12 cellular contexts compared by ENCODE assay signal in genomic region chr6:32976334-32977069, GRCh38. TPM values are rescaled to one million over a fixed set of nuclear protein-coding genes. Genes with fewer than 3 reads are reported as not detected.
DNase-seq lines count a peak whose midpoint lies in the region; ATAC-seq and TF ChIP-seq lines count a peak whose summit lies in the region.
"Had no signal": no experiment of that assay in that cellular context is flagged by ENCODE, and none has a peak within 500 bp of the region (broad histone marks: within the 10 kb centered on the region; RNA-seq: fewer than 3 reads in every experiment).

No MANE protein-coding gene starts in this region.

- H3K27ac Mint-ChIP-seq in activated naive CD8-positive, alpha-beta T cell treated with anti-CD3 and anti-CD28 coated beads for 36 hours: peak overlapping the region; percentile 51
- H3K27ac Mint-ChIP-seq in memory B cell: peak overlapping the region; percentile 99

- peak overlapping the region; percentile 92 for H3K4me3 ChIP-seq in AG04449 (ENCODE audit: low read depth, low read length)
- H3K4me3 ChIP-seq in GM23248: peak overlapping the region; percentile 92

- POLR2A ChIA-PET in AG04449 (lab: Yijun Ruan, JAX): interaction anchor here (1.0 to 6.3 kb wide), 2 partner anchors 7 to 9 kb away, joined by 3 to 104 read pairs; no protein-coding TSS in a partner anchor

- peaks cover 95% of the 10 kb centered on the region for H3K79me2 ChIP-seq in GM23248 (ENCODE audit: insufficient read depth)

- ATAC-seq in memory B cell (ENCODE audit: low read depth): no peak
- ATAC-seq: HCT116 had no signal

- peaks cover 94% of the 10 kb centered on the region for H3K36me3 Mint-ChIP-seq in activated naive CD8-positive, alpha-beta T cell treated with anti-CD3 and anti-CD28 coated beads for 36 hours
- peaks cover 60% of the 10 kb centered on the region for H3K36me3 Mint-ChIP-seq in memory B cell

- H3K4me3 Mint-ChIP-seq in activated naive CD8-positive, alpha-beta T cell treated with anti-CD3 and anti-CD28 coated beads for 36 hours: peak overlapping the region; percentile 94
- H3K4me3 Mint-ChIP-seq in memory B cell: peak overlapping the region; percentile 1

- H3K9me2 ChIP-seq in GM23248 (ENCODE audit: insufficient read depth): no peaks in the 10 kb centered on the region

- H3K27me3 Mint-ChIP-seq in activated naive CD8-positive, alpha-beta T cell treated with anti-CD3 and anti-CD28 coated beads for 36 hours: no peaks in the 10 kb centered on the region
- H3K27me3 Mint-ChIP-seq in memory B cell: no peaks in the 10 kb centered on the region

- H2AFZ ChIP-seq in GM23248: no peak overlapping the region

- 84 to 90% methylated on average over 7 of the region's 7 CpGs for WGBS in GM23248 (ENCODE audit: low coverage in 1 of 2, low lambda C conversion rate in 2 of 2, missing lambda C conversion rate in 2 of 2), 2 experiments

- peaks cover 10% of the 10 kb centered on the region for H3K4me1 ChIP-seq in GM23248 (ENCODE audit: insufficient read depth)

- H3K4me1 Mint-ChIP-seq in activated naive CD8-positive, alpha-beta T cell treated with anti-CD3 and anti-CD28 coated beads for 36 hours: peaks cover 40% of the 10 kb centered on the region
- H3K4me1 Mint-ChIP-seq in memory B cell: peaks cover 42% of the 10 kb centered on the region

- intact Hi-C loops in head of caudate nucleus (cut with DNase I): loop anchor here (10.0 kb wide), 1 partner anchor 228 kb away; the partner anchor contains the start of genes HSD17B8, RING1, RXRB and SLC39A7

- peak overlapping the region; percentile 24 for H3K4me2 ChIP-seq in GM23248 (ENCODE audit: unreplicated experiment)

- H3F3A ChIP-seq in GM23248 (ENCODE audit: insufficient read depth): peaks cover 89% of the 10 kb centered on the region

- no peak for TF ChIP-seq CTCF in AG04449 (IDR thresholded peaks at IDR 0.05; ENCODE audit: insufficient read depth, low read length, missing control alignments)

- no peaks in the 10 kb centered on the region for H3K9me3 Mint-ChIP-seq in activated naive CD8-positive, alpha-beta T cell treated with anti-CD3 and anti-CD28 coated beads for 36 hours
- no peaks in the 10 kb centered on the region for H3K9me3 Mint-ChIP-seq in memory B cell

- peaks cover 90% of the 10 kb centered on the region for H3K36me3 ChIP-seq in GM23248 (ENCODE audit: low read depth)

- no peaks in the 10 kb centered on the region for H3K9me3 ChIP-seq in GM23248 (ENCODE audit: low read depth)

- CTCF ChIA-PET in AG04449 (lab: Yijun Ruan, JAX): interaction anchor here (1.0 to 13.0 kb wide), 6 partner anchors 9 to 91 kb away, joined by 3 to 142 read pairs (median 12); partner anchors contain the start of gene HLA-DMA

- H3K9ac ChIP-seq in GM23248: peak overlapping the region; percentile 92; the same call in 1 of the 2 replicates

- DNase-seq in AG04449 (ENCODE audit: low read depth, low spot score): no peak
- DNase-seq in GM23248: no peak
- DNase-seq in activated naive CD8-positive, alpha-beta T cell treated with anti-CD3 and anti-CD28 coated beads for 36 hours: no peak
- DNase-seq in memory B cell (ENCODE audit: low spot score in 2 of 2): no peak
- no peak for DNase-seq in NCI-H82 treated with DMSO at 0.1 percent for 48 hours (lab: John Stamatoyannopoulos, UW; ENCODE audit: unreplicated experiment)
- DNase-seq in effector CD4-positive, alpha-beta T cell: no peak
- DNase-seq in head of caudate nucleus: no peak
- no peak for DNase-seq in stimulated activated CD4-positive, alpha-beta T cell treated with anti-CD3 and anti-CD28 coated beads, Interleukin-1b, Interleukin-23, amount 100 ng/mL, for 48 hours
- DNase-seq: NCI-H2081 treated with DMSO at 0.1 percent for 48 hours, SHP77 treated with DMSO at 0.1 percent for 48 hours had no signal

- H3K27ac ChIP-seq in GM23248: no peak overlapping the region

- H4K20me1 ChIP-seq in GM23248 (ENCODE audit: insufficient read depth): peaks cover 54% of the 10 kb centered on the region

- in situ Hi-C loops in GM23248 (cut with MboI): no loop called here

- no peaks in the 10 kb centered on the region for H3K27me3 ChIP-seq in GM23248 (replicated peaks; ENCODE audit: insufficient read depth)

RNA-seq across cellular contexts. Expression of gene BRD2, which starts 8.1 kb away (rescaled TPM):
- 85.4 and 95.7 TPM in 2 replicates for total RNA-seq in GM23248 (2014; rRNA removed; shearing (Covaris generic))
- 99.9 and 105 TPM in 2 replicates for polyA plus RNA-seq in GM23248 (2016; fragmentation: Nextera tagmentation; extraction: Ambion mirVana)
- total RNA-seq in activated naive CD8-positive, alpha-beta T cell treated with anti-CD3 and anti-CD28 coated beads for 36 hours: 100 to 1,000 TPM; 298 to 335 TPM

RNA-seq across cellular contexts. Expression of gene HLA-DMA, which starts 23.6 kb away (rescaled TPM):
- 1.1 and 6.3 TPM in 2 replicates for total RNA-seq in GM23248 (2014; rRNA removed; shearing (Covaris generic))
- 5.6 and 6.2 TPM in 2 replicates for polyA plus RNA-seq in GM23248 (2016; fragmentation: Nextera tagmentation; extraction: Ambion mirVana)
- 10 to 100 TPM; 15.8 to 16.9 TPM for total RNA-seq in activated naive CD8-positive, alpha-beta T cell treated with anti-CD3 and anti-CD28 coated beads for 36 hours

RNA-seq across cellular contexts. Expression of gene HLA-DOA, which starts 32.9 kb away (rescaled TPM):
- not detected in 2 replicates for total RNA-seq in GM23248 (2014; rRNA removed; shearing (Covaris generic))
- polyA plus RNA-seq in GM23248 (2016; fragmentation: Nextera tagmentation; extraction: Ambion mirVana): 0.18 TPM in 1 of 2 replicates, not detected in the other
- 1 to 10 TPM; 9.8 to 9.9 TPM for total RNA-seq in activated naive CD8-positive, alpha-beta T cell treated with anti-CD3 and anti-CD28 coated beads for 36 hours
- total RNA-seq: dermis microvascular lymphatic vessel endothelial cell had no signal

RNA-seq across cellular contexts. Expression of gene HLA-DMB, which starts 35.7 kb away (rescaled TPM):
- not detected in 2 replicates for total RNA-seq in GM23248 (2014; rRNA removed; shearing (Covaris generic))
- 0.46 TPM in 1 of 2 replicates, not detected in the other for polyA plus RNA-seq in GM23248 (2016; fragmentation: Nextera tagmentation; extraction: Ambion mirVana)
- total RNA-seq in activated naive CD8-positive, alpha-beta T cell treated with anti-CD3 and anti-CD28 coated beads for 36 hours: 1 to 10 TPM; 4.6 to 6.1 TPM

Comparison
In these comparisons a context has a peak if more than half of its experiments do, and no peak if none do; other contexts are left out.
1. RNA of gene HLA-DOA, which starts 32.9 kb away (total RNA-seq): 9.8 to 9.9 TPM in activated naive CD8-positive, alpha-beta T cell treated with anti-CD3 and anti-CD28 coated beads for 36 hours; not detected in GM23248; every median in the first group is over 10 times any median in the second.